In the genomic region with DNA sequence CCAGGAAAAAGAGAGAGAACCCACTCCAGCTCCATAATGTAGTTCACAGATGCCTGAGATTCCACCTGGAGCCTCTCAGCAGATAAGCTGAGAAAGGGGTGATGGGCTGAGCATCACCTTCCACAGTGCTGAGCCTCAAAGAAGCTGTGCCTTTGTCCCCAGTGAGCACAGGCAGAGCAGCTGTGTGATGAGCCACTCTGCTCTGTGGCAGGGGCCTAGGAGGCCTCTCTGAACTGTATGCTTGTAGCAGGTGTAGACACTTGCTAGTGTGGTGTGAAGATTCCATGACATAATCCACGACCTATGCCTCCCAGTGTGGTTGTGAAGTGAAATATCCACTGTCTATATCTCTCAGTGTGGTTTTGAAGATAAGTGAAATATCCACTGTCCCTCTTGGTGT, we compare ENCODE assay signal across 15 cellular contexts.
A peak's percentile ranks its signal among the peaks of the same experiment; 100 is the strongest.
DNase-seq lines count a peak whose midpoint lies in the region; ATAC-seq and TF ChIP-seq lines count a peak whose summit lies in the region.
"Had no signal": no experiment of that assay in that cellular context is flagged by ENCODE, and none has a peak within 500 bp of the region (broad histone marks: within the 10 kb centered on the region; RNA-seq: fewer than 3 reads in every experiment).

No MANE protein-coding gene starts in this region.

- peak overlapping the region; percentile 40 for H3K27ac ChIP-seq in caudate nucleus (ENCODE audit: low read depth, low read length)
- no peak overlapping the region for H3K27ac ChIP-seq in CD8-positive, alpha-beta T cell (ENCODE audit: low read depth, low read length)

- no peaks in the 10 kb centered on the region for H3K4me1 ChIP-seq in CD8-positive, alpha-beta T cell (ENCODE audit: insufficient read depth, low read length)

- H3K4me3 ChIP-seq in CD8-positive, alpha-beta T cell (ENCODE audit: low read depth, low read length) = no peak overlapping the region

- no peaks in the 10 kb centered on the region for H3K36me3 Mint-ChIP-seq in osteocyte (ENCODE audit: unreplicated experiment)
- no peaks in the 10 kb centered on the region for H3K36me3 Mint-ChIP-seq in CD8-positive, alpha-beta T cell

- H3K27ac Mint-ChIP-seq in osteocyte (ENCODE audit: unreplicated experiment) = no peak overlapping the region
- no peak overlapping the region for H3K27ac Mint-ChIP-seq in CD8-positive, alpha-beta T cell

- H3K4me1 Mint-ChIP-seq in osteocyte (ENCODE audit: unreplicated experiment) = peaks cover 10% of the 10 kb centered on the region
- H3K4me1 Mint-ChIP-seq in CD8-positive, alpha-beta T cell (ENCODE audit: low read depth) = peaks cover 3% of the 10 kb centered on the region

- POLR2A ChIA-PET in CD8-positive, alpha-beta T cell (lab: Charles Lee) = no interaction called here

- peak; percentile 22 for DNase-seq in OCI-M1 (lab: John Stamatoyannopoulos, UW)
- no peak for DNase-seq in caudate nucleus (lab: John Stamatoyannopoulos, UW)
- DNase-seq in osteocyte (ENCODE audit: extremely low spot score, unreplicated experiment) = peak; percentile 40
- peak; percentile 15 for DNase-seq in ureter (ENCODE audit: low spot score)
- no peak for DNase-seq in stimulated activated CD4-positive, alpha-beta T cell treated with anti-CD3 and anti-CD28 coated beads, Interleukin-12 subunit alpha, Interleukin-12 subunit beta, amount 100 ng/mL, for 4 hours
- no peak for DNase-seq in CD8-positive, alpha-beta T cell
- DNase-seq: H7; IMR-90; NCI-H1105 treated with DMSO at 0.1 percent for 48 hours; NCI-H2107; NCI-H2227 treated with DMSO at 0.1 percent for 48 hours; NCI-H524 treated with DMSO at 0.1 percent for 48 hours; NK-92 treated with Interleukin-12 subunit alpha and Interleukin-12 subunit beta, amount 100 ng/mL, for 24 hours; SIG-M5 had no signal

- H3K4me3 Mint-ChIP-seq in osteocyte (ENCODE audit: unreplicated experiment) = no peak overlapping the region
- no peak overlapping the region for H3K4me3 Mint-ChIP-seq in CD8-positive, alpha-beta T cell

- intact Hi-C loops in CD8-positive, alpha-beta T cell (cut with DNase I, micrococcal nuclease) = no loop called here

- no peaks in the 10 kb centered on the region for H3K36me3 ChIP-seq in CD8-positive, alpha-beta T cell (ENCODE audit: insufficient read depth, low read length)

- H3K27me3 Mint-ChIP-seq in osteocyte (ENCODE audit: unreplicated experiment) = peaks cover 12% of the 10 kb centered on the region
- H3K27me3 Mint-ChIP-seq in CD8-positive, alpha-beta T cell (ENCODE audit: low read depth) = no peaks in the 10 kb centered on the region

- CTCF ChIA-PET in CD8-positive, alpha-beta T cell (lab: Charles Lee) = interaction anchor here (1.0 to 1.8 kb wide), 2 partner anchors 21 to 152 kb away, joined by 3 read pairs; no protein-coding TSS in a partner anchor

- no peak for TF ChIP-seq CTCF in osteocyte (IDR thresholded peaks at IDR 0.05)
- no peak for TF ChIP-seq CTCF in CD8-positive, alpha-beta T cell (IDR thresholded peaks at IDR 0.05)

- no peaks in the 10 kb centered on the region for H3K27me3 ChIP-seq in CD8-positive, alpha-beta T cell (ENCODE audit: insufficient read depth, low read length)

- H3K9me3 Mint-ChIP-seq in osteocyte (ENCODE audit: unreplicated experiment) = no peaks in the 10 kb centered on the region
- no peaks in the 10 kb centered on the region for H3K9me3 Mint-ChIP-seq in CD8-positive, alpha-beta T cell

- H3K9me3 ChIP-seq in CD8-positive, alpha-beta T cell (ENCODE audit: low read length) = no peaks in the 10 kb centered on the region

- no peak for ATAC-seq in CD8-positive, alpha-beta T cell
- no peak for ATAC-seq in GM21423 (IDR thresholded peaks at IDR 0.05; ENCODE audit: unreplicated experiment)

Comparison
In these comparisons a context has a peak if more than half of its experiments do, and no peak if none do; other contexts are left out.
1. DNase-seq: peak in OCI-M1 (single experiment), osteocyte (single experiment) and ureter (single experiment); none in caudate nucleus (0 of 61), stimulated activated CD4-positive, alpha-beta T cell treated with anti-CD3 and anti-CD28 coated beads, Interleukin-12 subunit alpha, Interleukin-12 subunit beta, amount 100 ng/mL, for 4 hours (single experiment) and CD8-positive, alpha-beta T cell (0 of 7).